Comparison of ENCODE assay signal across 8 cellular contexts in the genomic region with DNA sequence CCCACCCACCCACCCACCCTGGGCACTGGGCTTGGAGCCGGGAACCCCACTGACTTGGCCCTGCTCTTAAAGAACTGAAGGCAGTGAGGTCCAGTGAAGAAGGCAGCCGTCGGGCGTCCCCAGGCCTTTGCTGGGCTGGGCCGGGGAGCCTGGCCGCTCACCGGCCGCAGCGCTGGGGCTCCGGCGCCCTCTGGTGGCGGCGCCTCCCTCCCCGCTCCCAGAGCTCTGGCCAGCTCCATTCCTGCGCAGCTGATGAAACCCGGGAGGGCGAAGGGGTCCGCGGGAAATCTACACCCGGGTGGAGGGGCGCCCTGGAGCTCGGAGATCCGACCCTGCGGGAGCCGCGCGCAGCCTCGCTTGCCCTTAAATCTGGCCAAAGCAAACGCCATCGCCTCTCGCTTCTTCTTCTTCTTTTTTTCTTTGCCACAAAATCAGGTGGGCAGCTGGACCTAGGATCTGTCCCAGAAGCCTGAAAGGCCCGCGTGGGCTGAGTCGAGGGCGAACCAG. TPM values are rescaled to one million over a fixed set of nuclear protein-coding genes. Genes with fewer than 3 reads are reported as not detected.
A peak's percentile ranks its signal among the peaks of the same experiment; 100 is the strongest.
DNase-seq lines count a peak whose midpoint lies in the region; ATAC-seq, FAIRE-seq and TF ChIP-seq lines count a peak whose summit lies in the region.

No MANE protein-coding gene starts in this region.

- TF ChIP-seq CTCF in C4-2B (conservative IDR thresholded peaks at IDR 0.05) (peak; percentile 93), GM13977 (IDR thresholded peaks at IDR 0.05; ENCODE audit: extremely low read depth, insufficient read depth, missing control alignments) (peak; percentile 94), omental fat pad (IDR thresholded peaks at IDR 0.05) (peak in 1 of 3 donors; percentile 39)

- DNase-seq in GM13977 (ENCODE audit: low spot score) (peak; percentile 90), frontal cortex (ENCODE audit: low spot score in 2 of 2) (peak; percentile 80 to 88), omental fat pad (ENCODE audit: low spot score) (no peak), SHP77 (lab: John Stamatoyannopoulos, UW) (no peak)
- DNase-seq in activated CD8-positive, alpha-beta memory T cell treated with anti-CD3 and anti-CD28 coated beads, Interleukin-2, amount 50 U/mL, for 48 hours = peak; percentile 75

- TF ChIP-seq RAD21 in Ishikawa (IDR thresholded peaks at IDR 0.05; ENCODE audit: low read depth) = peak; percentile 72

- in situ Hi-C loops in GM13977 (cut with MboI; ENCODE audit: low pct_unique_long_range_greater_than_20kb, low sequenced_read_pairs, unreplicated experiment) = loop anchor here (25.0 kb wide), 1 partner anchor 476 kb away; no protein-coding TSS in a partner anchor

- no peak for FAIRE-seq in frontal cortex (lab: Jason Lieb, UNC)

- no peak overlapping the region for H3K27ac ChIP-seq in C4-2B

- TF ChIP-seq EP300 in Ishikawa (IDR thresholded peaks at IDR 0.05; ENCODE audit: borderline replicate concordance) = no peak

- ATAC-seq in omental fat pad (ENCODE audit: low FRiP score) (peak; percentile 56), HG03108 (IDR thresholded peaks at IDR 0.05; ENCODE audit: unreplicated experiment) (no peak)

TF ChIP-seq in Ishikawa, 13 proteins besides CTCF, POLR2A, EP300 and RAD21:
- TF ChIP-seq, protein P1, sequence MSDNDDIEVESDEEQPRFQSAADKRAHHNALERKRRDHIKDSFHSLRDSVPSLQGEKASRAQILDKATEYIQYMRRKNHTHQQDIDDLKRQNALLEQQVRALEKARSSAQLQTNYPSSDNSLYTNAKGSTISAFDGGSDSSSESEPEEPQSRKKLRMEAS (IDR thresholded peaks at IDR 0.05) = no peak
- TF ChIP-seq TEAD4 (IDR thresholded peaks at IDR 0.05) = no peak
- TF ChIP-seq CREB1 (IDR thresholded peaks at IDR 0.05; ENCODE audit: low read depth) = no peak
- TF ChIP-seq ZBTB7A (IDR thresholded peaks at IDR 0.05; ENCODE audit: low read depth) = no peak
- no peak for TF ChIP-seq TCF12 (IDR thresholded peaks at IDR 0.05; ENCODE audit: low read depth)
- TF ChIP-seq, protein P2, sequence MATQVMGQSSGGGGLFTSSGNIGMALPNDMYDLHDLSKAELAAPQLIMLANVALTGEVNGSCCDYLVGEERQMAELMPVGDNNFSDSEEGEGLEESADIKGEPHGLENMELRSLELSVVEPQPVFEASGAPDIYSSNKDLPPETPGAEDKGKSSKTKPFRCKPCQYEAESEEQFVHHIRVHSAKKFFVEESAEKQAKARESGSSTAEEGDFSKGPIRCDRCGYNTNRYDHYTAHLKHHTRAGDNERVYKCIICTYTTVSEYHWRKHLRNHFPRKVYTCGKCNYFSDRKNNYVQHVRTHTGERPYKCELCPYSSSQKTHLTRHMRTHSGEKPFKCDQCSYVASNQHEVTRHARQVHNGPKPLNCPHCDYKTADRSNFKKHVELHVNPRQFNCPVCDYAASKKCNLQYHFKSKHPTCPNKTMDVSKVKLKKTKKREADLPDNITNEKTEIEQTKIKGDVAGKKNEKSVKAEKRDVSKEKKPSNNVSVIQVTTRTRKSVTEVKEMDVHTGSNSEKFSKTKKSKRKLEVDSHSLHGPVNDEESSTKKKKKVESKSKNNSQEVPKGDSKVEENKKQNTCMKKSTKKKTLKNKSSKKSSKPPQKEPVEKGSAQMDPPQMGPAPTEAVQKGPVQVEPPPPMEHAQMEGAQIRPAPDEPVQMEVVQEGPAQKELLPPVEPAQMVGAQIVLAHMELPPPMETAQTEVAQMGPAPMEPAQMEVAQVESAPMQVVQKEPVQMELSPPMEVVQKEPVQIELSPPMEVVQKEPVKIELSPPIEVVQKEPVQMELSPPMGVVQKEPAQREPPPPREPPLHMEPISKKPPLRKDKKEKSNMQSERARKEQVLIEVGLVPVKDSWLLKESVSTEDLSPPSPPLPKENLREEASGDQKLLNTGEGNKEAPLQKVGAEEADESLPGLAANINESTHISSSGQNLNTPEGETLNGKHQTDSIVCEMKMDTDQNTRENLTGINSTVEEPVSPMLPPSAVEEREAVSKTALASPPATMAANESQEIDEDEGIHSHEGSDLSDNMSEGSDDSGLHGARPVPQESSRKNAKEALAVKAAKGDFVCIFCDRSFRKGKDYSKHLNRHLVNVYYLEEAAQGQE (IDR thresholded peaks at IDR 0.05; ENCODE audit: low read depth) = no peak
- TF ChIP-seq FOXM1 (IDR thresholded peaks at IDR 0.05; ENCODE audit: borderline replicate concordance, low read depth) = no peak
- no peak for TF ChIP-seq CEBPB (IDR thresholded peaks at IDR 0.05)
- TF ChIP-seq, protein P3, sequence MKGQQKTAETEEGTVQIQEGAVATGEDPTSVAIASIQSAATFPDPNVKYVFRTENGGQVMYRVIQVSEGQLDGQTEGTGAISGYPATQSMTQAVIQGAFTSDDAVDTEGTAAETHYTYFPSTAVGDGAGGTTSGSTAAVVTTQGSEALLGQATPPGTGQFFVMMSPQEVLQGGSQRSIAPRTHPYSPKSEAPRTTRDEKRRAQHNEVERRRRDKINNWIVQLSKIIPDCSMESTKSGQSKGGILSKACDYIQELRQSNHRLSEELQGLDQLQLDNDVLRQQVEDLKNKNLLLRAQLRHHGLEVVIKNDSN (IDR thresholded peaks at IDR 0.05) = no peak
- TF ChIP-seq YY1 (IDR thresholded peaks at IDR 0.05; ENCODE audit: low read depth) = no peak
- TF ChIP-seq EGR1 (IDR thresholded peaks at IDR 0.05) = no peak
- TF ChIP-seq NFIC (IDR thresholded peaks at IDR 0.05) = no peak
- no peak for TF ChIP-seq TAF1 (IDR thresholded peaks at IDR 0.05; ENCODE audit: low read depth)

RNA-seq across cellular contexts. Expression of a gene that starts 1.7 kb away (rescaled TPM):
- 13.9 TPM for total RNA-seq in frontal cortex
- total RNA-seq in omental fat pad = 100 to 1,000 TPM in 2 of 4 donors, 10 to 100 TPM in 2; 53.4 to 277 (median 117) TPM

Comparison
In these comparisons a context has a peak if more than half of its experiments do, and no peak if none do; other contexts are left out.
1. DNase-seq: peak in GM13977 (single experiment), activated CD8-positive, alpha-beta memory T cell treated with anti-CD3 and anti-CD28 coated beads, Interleukin-2, amount 50 U/mL, for 48 hours (single experiment) and frontal cortex (2 of 2); none in omental fat pad (single experiment) and SHP77 (0 of 2).